Comparison of ENCODE assay signal across 1 cellular context in genomic region chr12:110421159-110421661, GRCh38.
TF ChIP-seq lines count a peak whose summit lies in the region.

No MANE protein-coding gene starts in this region.

TF ChIP-seq in K562, 482 proteins besides CTCF, POLR2A, EP300 and RAD21 (continued from another document):
- 0 out of 4 replicates have a peak, but pooled peaks of 1 of the 2 experiments have one; percentile 52 for TF ChIP-seq TBL1XR1 (IDR thresholded peaks at IDR 0.05; ENCODE audit: low read length in 2 of 2)
- TF ChIP-seq SMAD1 (IDR thresholded peaks at IDR 0.05; ENCODE audit: low read depth, low read length, partially characterized antibody): no peak
- no peak for TF ChIP-seq RBM34 (IDR thresholded peaks at IDR 0.05; ENCODE audit: borderline replicate concordance, insufficient read depth, low read length)
- peak; percentile 59; the same call in 1 of the 2 replicates for TF ChIP-seq ATF7 (IDR thresholded peaks at IDR 0.05)
- peak; percentile 87 for TF ChIP-seq DPF2 (IDR thresholded peaks at IDR 0.05)
- no peak for TF ChIP-seq E2F3 (CRISPR knock-in tag; IDR thresholded peaks at IDR 0.05)
- peak; percentile 56 for TF ChIP-seq KLF16 (IDR thresholded peaks at IDR 0.05)
- TF ChIP-seq DIDO1 (tag; IDR thresholded peaks at IDR 0.05; ENCODE audit: low read depth): no peak
- TF ChIP-seq ADNP (tag; IDR thresholded peaks at IDR 0.05): peak; percentile 62
- TF ChIP-seq CEBPG (CRISPR knock-in tag; IDR thresholded peaks at IDR 0.05): no peak; the same call in 1 of the 2 replicates
- peak; percentile 49 to 65; a peak in 2 of 4 replicates for TF ChIP-seq CEBPG (tag; conservative IDR thresholded peaks at IDR 0.05 in 1 of 2, IDR thresholded peaks at IDR 0.05 in 1 of 2)
- TF ChIP-seq HDAC2 (IDR thresholded peaks at IDR 0.05): peak; percentile 89
- TF ChIP-seq ZNF384 (IDR thresholded peaks at IDR 0.05; ENCODE audit: low read depth, low read length): 0 out of 2 replicates have a peak, but pooled peaks have one; percentile 16
- peak; percentile 74 for TF ChIP-seq MEIS2 (IDR thresholded peaks at IDR 0.05; ENCODE audit: partially characterized antibody)
- peak; percentile 56; the same call in 1 of the 2 replicates for TF ChIP-seq PML (IDR thresholded peaks at IDR 0.05; ENCODE audit: low read length)
- no peak for TF ChIP-seq DDX20 (tag; IDR thresholded peaks at IDR 0.05; ENCODE audit: low read depth)
- no peak for TF ChIP-seq TRIM28 (IDR thresholded peaks at IDR 0.05)
- no peak for TF ChIP-seq LCOR (CRISPR knock-in tag; IDR thresholded peaks at IDR 0.05)
- peak; percentile 38; the same call in 1 of the 2 replicates for TF ChIP-seq CXXC5 (CRISPR knock-in tag; IDR thresholded peaks at IDR 0.05)
- TF ChIP-seq WHSC1 (IDR thresholded peaks at IDR 0.05; ENCODE audit: low read length): no peak
- no peak for TF ChIP-seq PCBP1 (IDR thresholded peaks at IDR 0.05; ENCODE audit: low read depth, low read length, poor library complexity, severe bottlenecking)
- TF ChIP-seq POLR2AphosphoS5 (IDR thresholded peaks at IDR 0.05; ENCODE audit: control insufficient read depth, insufficient read depth, low read depth, low read length): 0 out of 2 replicates have a peak, but pooled peaks have one; percentile 30
- TF ChIP-seq ETV1 (tag; conservative IDR thresholded peaks at IDR 0.05; ENCODE audit: low read depth): no peak
- no peak for TF ChIP-seq ZNF699 (CRISPR knock-in tag; IDR thresholded peaks at IDR 0.05; ENCODE audit: insufficient replicate concordance)
- TF ChIP-seq CEBPB (tag; IDR thresholded peaks at IDR 0.05): peak; percentile 91
- TF ChIP-seq HDGF (IDR thresholded peaks at IDR 0.05): no peak
- peak; percentile 71 for TF ChIP-seq FOXM1 (IDR thresholded peaks at IDR 0.05; ENCODE audit: low read depth)
- no peak for TF ChIP-seq FOXM1 (CRISPR knock-in tag; IDR thresholded peaks at IDR 0.05; ENCODE audit: low read depth)
- TF ChIP-seq SOX6 (IDR thresholded peaks at IDR 0.05): peak; percentile 80
- no peak for TF ChIP-seq RB1 (IDR thresholded peaks at IDR 0.05; ENCODE audit: low read depth)
- peak; percentile 61; the same call in 1 of the 2 replicates for TF ChIP-seq ZNF766 (CRISPR knock-in tag; conservative IDR thresholded peaks at IDR 0.05)
- TF ChIP-seq SIN3A (IDR thresholded peaks at IDR 0.05; ENCODE audit: borderline replicate concordance in 2 of 2, control insufficient read depth in 1 of 2, low read depth in 2 of 2, low read length in 2 of 2): no peak
- peak; percentile 93 for TF ChIP-seq CBFA2T3 (IDR thresholded peaks at IDR 0.05)
- no peak for TF ChIP-seq ZNF3 (CRISPR knock-in tag; IDR thresholded peaks at IDR 0.05)
- TF ChIP-seq STAT5A (IDR thresholded peaks at IDR 0.05; ENCODE audit: borderline replicate concordance, low read length): peak; percentile 47; the same call in 1 of the 2 replicates
- TF ChIP-seq, protein P1, sequence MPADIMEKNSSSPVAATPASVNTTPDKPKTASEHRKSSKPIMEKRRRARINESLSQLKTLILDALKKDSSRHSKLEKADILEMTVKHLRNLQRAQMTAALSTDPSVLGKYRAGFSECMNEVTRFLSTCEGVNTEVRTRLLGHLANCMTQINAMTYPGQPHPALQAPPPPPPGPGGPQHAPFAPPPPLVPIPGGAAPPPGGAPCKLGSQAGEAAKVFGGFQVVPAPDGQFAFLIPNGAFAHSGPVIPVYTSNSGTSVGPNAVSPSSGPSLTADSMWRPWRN (IDR thresholded peaks at IDR 0.05; ENCODE audit: low read depth): 0 out of 2 replicates have a peak, but pooled peaks have one; percentile 47
- TF ChIP-seq TCF3 (CRISPR knock-in tag; IDR thresholded peaks at IDR 0.05): peak; percentile 85
- TF ChIP-seq GTF2B (IDR thresholded peaks at IDR 0.05; ENCODE audit: extremely low read depth, insufficient read length): no peak
- TF ChIP-seq FOSL1 (tag; conservative IDR thresholded peaks at IDR 0.05): peak; percentile 29; the same call in 1 of the 2 replicates
- no peak for TF ChIP-seq ZKSCAN3 (CRISPR knock-in tag; IDR thresholded peaks at IDR 0.05)
- no peak for TF ChIP-seq CHCHD3 (CRISPR knock-in tag; IDR thresholded peaks at IDR 0.05)
- peak; percentile 80 for TF ChIP-seq MTA2 (IDR thresholded peaks at IDR 0.05; ENCODE audit: low read depth)
- peak; percentile 22; the same call in 1 of the 2 replicates for TF ChIP-seq CREM (IDR thresholded peaks at IDR 0.05; ENCODE audit: low read depth)
- peak; percentile 59; the same call in 1 of the 2 replicates for TF ChIP-seq CTBP1 (IDR thresholded peaks at IDR 0.05; ENCODE audit: borderline replicate concordance)
- TF ChIP-seq ZNF253 (CRISPR knock-in tag; conservative IDR thresholded peaks at IDR 0.05): no peak
- TF ChIP-seq ARID1B (IDR thresholded peaks at IDR 0.05): peak; percentile 93
- peak in 1 of 2 experiments; percentile 62; a peak in 1 of 4 replicates for TF ChIP-seq ARNT (IDR thresholded peaks at IDR 0.05)
- no peak for TF ChIP-seq ERF (CRISPR knock-in tag; IDR thresholded peaks at IDR 0.05)
- peak; percentile 80 for TF ChIP-seq TEAD4 (IDR thresholded peaks at IDR 0.05; ENCODE audit: low read length)
- no peak for TF ChIP-seq TEAD4 (CRISPR knock-in tag; IDR thresholded peaks at IDR 0.05; ENCODE audit: borderline replicate concordance)
- no peak for TF ChIP-seq TAF15 (IDR thresholded peaks at IDR 0.05; ENCODE audit: low read depth, low read length)
- no peak for TF ChIP-seq SAFB (IDR thresholded peaks at IDR 0.05; ENCODE audit: borderline replicate concordance, low read depth, low read length)
- TF ChIP-seq PHB2 (IDR thresholded peaks at IDR 0.05; ENCODE audit: low read depth): peak; percentile 49; the same call in 1 of the 2 replicates
- no peak for TF ChIP-seq RBBP5 (IDR thresholded peaks at IDR 0.05; ENCODE audit: borderline replicate concordance, insufficient read depth, low read length, poor library complexity, severe bottlenecking)
- TF ChIP-seq SMARCC2 (IDR thresholded peaks at IDR 0.05; ENCODE audit: low read depth): peak; percentile 51; the same call in 1 of the 2 replicates
- TF ChIP-seq HDAC1 (IDR thresholded peaks at IDR 0.05): peak in 1 of 2 experiments; percentile 91; a peak in 2 of 4 replicates
